ENCODE assay signal across 1 cellular context in genomic region chr1:15975805-15976680, GRCh38.
A peak's percentile ranks its signal among the peaks of the same experiment; 100 is the strongest.
TF ChIP-seq lines count a peak whose summit lies in the region.

ZBTB17 (minus strand) TSS chr1:15976101; CDS start chr1:15948495, 27,606 bp downstream.

TF ChIP-seq in HEK293, 187 proteins besides CTCF, POLR2A, EP300 and RAD21 (continued from another document and continues in another):
- TF ChIP-seq, protein P1, sequence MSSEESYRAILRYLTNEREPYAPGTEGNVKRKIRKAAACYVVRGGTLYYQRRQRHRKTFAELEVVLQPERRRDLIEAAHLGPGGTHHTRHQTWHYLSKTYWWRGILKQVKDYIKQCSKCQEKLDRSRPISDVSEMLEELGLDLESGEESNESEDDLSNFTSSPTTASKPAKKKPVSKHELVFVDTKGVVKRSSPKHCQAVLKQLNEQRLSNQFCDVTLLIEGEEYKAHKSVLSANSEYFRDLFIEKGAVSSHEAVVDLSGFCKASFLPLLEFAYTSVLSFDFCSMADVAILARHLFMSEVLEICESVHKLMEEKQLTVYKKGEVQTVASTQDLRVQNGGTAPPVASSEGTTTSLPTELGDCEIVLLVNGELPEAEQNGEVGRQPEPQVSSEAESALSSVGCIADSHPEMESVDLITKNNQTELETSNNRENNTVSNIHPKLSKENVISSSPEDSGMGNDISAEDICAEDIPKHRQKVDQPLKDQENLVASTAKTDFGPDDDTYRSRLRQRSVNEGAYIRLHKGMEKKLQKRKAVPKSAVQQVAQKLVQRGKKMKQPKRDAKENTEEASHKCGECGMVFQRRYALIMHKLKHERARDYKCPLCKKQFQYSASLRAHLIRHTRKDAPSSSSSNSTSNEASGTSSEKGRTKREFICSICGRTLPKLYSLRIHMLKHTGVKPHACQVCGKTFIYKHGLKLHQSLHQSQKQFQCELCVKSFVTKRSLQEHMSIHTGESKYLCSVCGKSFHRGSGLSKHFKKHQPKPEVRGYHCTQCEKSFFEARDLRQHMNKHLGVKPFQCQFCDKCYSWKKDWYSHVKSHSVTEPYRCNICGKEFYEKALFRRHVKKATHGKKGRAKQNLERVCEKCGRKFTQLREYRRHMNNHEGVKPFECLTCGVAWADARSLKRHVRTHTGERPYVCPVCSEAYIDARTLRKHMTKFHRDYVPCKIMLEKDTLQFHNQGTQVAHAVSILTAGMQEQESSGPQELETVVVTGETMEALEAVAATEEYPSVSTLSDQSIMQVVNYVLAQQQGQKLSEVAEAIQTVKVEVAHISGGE (tag by site-specific recombination; conservative IDR thresholded peaks at IDR 0.05; ENCODE audit: low read depth): peak; percentile 88
- TF ChIP-seq ZBTB21 (tag by site-specific recombination; IDR thresholded peaks at IDR 0.05): no peak
- TF ChIP-seq HOXC10 (CRISPR knock-in tag; IDR thresholded peaks at IDR 0.05): no peak
- TF ChIP-seq, protein P2, sequence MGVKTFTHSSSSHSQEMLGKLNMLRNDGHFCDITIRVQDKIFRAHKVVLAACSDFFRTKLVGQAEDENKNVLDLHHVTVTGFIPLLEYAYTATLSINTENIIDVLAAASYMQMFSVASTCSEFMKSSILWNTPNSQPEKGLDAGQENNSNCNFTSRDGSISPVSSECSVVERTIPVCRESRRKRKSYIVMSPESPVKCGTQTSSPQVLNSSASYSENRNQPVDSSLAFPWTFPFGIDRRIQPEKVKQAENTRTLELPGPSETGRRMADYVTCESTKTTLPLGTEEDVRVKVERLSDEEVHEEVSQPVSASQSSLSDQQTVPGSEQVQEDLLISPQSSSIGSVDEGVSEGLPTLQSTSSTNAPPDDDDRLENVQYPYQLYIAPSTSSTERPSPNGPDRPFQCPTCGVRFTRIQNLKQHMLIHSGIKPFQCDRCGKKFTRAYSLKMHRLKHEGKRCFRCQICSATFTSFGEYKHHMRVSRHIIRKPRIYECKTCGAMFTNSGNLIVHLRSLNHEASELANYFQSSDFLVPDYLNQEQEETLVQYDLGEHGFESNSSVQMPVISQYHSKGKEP (tag by site-specific recombination; IDR thresholded peaks at IDR 0.05): peak; percentile 95
- no peak; the same call in 1 of the 2 replicates for TF ChIP-seq PRDM10 (tag by site-specific recombination; IDR thresholded peaks at IDR 0.05)
- TF ChIP-seq, protein P3, sequence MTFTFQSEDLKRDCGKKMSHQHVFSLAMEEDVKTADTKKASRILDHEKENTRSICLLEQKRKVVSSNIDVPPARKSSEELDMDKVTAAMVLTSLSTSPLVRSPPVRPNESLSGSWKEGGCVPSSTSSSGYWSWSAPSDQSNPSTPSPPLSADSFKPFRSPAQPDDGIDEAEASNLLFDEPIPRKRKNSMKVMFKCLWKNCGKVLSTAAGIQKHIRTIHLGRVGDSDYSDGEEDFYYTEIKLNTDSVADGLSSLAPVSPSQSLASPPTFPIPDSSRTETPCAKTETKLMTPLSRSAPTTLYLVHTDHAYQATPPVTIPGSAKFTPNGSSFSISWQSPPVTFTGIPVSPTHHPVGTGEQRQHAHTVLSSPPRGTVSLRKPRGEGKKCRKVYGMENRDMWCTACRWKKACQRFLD (tag by site-specific recombination; IDR thresholded peaks at IDR 0.05): peak; percentile 93
- TF ChIP-seq, protein P4, sequence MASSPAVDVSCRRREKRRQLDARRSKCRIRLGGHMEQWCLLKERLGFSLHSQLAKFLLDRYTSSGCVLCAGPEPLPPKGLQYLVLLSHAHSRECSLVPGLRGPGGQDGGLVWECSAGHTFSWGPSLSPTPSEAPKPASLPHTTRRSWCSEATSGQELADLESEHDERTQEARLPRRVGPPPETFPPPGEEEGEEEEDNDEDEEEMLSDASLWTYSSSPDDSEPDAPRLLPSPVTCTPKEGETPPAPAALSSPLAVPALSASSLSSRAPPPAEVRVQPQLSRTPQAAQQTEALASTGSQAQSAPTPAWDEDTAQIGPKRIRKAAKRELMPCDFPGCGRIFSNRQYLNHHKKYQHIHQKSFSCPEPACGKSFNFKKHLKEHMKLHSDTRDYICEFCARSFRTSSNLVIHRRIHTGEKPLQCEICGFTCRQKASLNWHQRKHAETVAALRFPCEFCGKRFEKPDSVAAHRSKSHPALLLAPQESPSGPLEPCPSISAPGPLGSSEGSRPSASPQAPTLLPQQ (tag by site-specific recombination; IDR thresholded peaks at IDR 0.05): peak; percentile 50; the same call in 1 of the 2 replicates
- TF ChIP-seq ZNF600 (tag by site-specific recombination; IDR thresholded peaks at IDR 0.05): peak; percentile 97
- no peak for TF ChIP-seq ZNF211 (tag by site-specific recombination; IDR thresholded peaks at IDR 0.05; ENCODE audit: low read depth)
- TF ChIP-seq ZNF596 (tag by site-specific recombination; IDR thresholded peaks at IDR 0.05): no peak
- no peak for TF ChIP-seq ZNF510 (tag by site-specific recombination; IDR thresholded peaks at IDR 0.05; ENCODE audit: insufficient replicate concordance)
- no peak for TF ChIP-seq MYNN (tag by site-specific recombination; IDR thresholded peaks at IDR 0.05; ENCODE audit: borderline replicate concordance)
- TF ChIP-seq ZNF366 (tag by site-specific recombination; conservative IDR thresholded peaks at IDR 0.05): no peak
- TF ChIP-seq ZNF664 (tag by site-specific recombination; IDR thresholded peaks at IDR 0.05): no peak
- no peak; the same call in 1 of the 2 replicates for TF ChIP-seq ZNF449 (tag by site-specific recombination; IDR thresholded peaks at IDR 0.05)
- TF ChIP-seq ZBTB17 (tag by site-specific recombination; IDR thresholded peaks at IDR 0.05): peak; percentile 76
- peak; percentile 68 for TF ChIP-seq WT1 (tag by site-specific recombination; IDR thresholded peaks at IDR 0.05)
- TF ChIP-seq ZNF140 (tag by site-specific recombination; IDR thresholded peaks at IDR 0.05): no peak
- no peak for TF ChIP-seq BCL6B (tag by site-specific recombination; IDR thresholded peaks at IDR 0.05)
- TF ChIP-seq ZXDB (tag by site-specific recombination; IDR thresholded peaks at IDR 0.05): peak; percentile 94
- TF ChIP-seq ZNF37A (tag by site-specific recombination; IDR thresholded peaks at IDR 0.05): no peak
- TF ChIP-seq ZNF830 (tag by site-specific recombination; IDR thresholded peaks at IDR 0.05; ENCODE audit: low read depth): no peak
- TF ChIP-seq ZNF791 (tag by site-specific recombination; IDR thresholded peaks at IDR 0.05): no peak
- no peak for TF ChIP-seq ZFP3 (tag by site-specific recombination; IDR thresholded peaks at IDR 0.05; ENCODE audit: low read depth)
- no peak for TF ChIP-seq SETDB1 (IDR thresholded peaks at IDR 0.05; ENCODE audit: insufficient read length, low read length)
- no peak for TF ChIP-seq GLI4 (tag by site-specific recombination; IDR thresholded peaks at IDR 0.05)
- TF ChIP-seq, protein P5, sequence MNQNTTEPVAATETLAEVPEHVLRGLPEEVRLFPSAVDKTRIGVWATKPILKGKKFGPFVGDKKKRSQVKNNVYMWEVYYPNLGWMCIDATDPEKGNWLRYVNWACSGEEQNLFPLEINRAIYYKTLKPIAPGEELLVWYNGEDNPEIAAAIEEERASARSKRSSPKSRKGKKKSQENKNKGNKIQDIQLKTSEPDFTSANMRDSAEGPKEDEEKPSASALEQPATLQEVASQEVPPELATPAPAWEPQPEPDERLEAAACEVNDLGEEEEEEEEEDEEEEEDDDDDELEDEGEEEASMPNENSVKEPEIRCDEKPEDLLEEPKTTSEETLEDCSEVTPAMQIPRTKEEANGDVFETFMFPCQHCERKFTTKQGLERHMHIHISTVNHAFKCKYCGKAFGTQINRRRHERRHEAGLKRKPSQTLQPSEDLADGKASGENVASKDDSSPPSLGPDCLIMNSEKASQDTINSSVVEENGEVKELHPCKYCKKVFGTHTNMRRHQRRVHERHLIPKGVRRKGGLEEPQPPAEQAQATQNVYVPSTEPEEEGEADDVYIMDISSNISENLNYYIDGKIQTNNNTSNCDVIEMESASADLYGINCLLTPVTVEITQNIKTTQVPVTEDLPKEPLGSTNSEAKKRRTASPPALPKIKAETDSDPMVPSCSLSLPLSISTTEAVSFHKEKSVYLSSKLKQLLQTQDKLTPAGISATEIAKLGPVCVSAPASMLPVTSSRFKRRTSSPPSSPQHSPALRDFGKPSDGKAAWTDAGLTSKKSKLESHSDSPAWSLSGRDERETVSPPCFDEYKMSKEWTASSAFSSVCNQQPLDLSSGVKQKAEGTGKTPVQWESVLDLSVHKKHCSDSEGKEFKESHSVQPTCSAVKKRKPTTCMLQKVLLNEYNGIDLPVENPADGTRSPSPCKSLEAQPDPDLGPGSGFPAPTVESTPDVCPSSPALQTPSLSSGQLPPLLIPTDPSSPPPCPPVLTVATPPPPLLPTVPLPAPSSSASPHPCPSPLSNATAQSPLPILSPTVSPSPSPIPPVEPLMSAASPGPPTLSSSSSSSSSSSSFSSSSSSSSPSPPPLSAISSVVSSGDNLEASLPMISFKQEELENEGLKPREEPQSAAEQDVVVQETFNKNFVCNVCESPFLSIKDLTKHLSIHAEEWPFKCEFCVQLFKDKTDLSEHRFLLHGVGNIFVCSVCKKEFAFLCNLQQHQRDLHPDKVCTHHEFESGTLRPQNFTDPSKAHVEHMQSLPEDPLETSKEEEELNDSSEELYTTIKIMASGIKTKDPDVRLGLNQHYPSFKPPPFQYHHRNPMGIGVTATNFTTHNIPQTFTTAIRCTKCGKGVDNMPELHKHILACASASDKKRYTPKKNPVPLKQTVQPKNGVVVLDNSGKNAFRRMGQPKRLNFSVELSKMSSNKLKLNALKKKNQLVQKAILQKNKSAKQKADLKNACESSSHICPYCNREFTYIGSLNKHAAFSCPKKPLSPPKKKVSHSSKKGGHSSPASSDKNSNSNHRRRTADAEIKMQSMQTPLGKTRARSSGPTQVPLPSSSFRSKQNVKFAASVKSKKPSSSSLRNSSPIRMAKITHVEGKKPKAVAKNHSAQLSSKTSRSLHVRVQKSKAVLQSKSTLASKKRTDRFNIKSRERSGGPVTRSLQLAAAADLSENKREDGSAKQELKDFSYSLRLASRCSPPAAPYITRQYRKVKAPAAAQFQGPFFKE (tag by site-specific recombination; IDR thresholded peaks at IDR 0.05; ENCODE audit: borderline replicate concordance): no peak
- TF ChIP-seq, protein P6, sequence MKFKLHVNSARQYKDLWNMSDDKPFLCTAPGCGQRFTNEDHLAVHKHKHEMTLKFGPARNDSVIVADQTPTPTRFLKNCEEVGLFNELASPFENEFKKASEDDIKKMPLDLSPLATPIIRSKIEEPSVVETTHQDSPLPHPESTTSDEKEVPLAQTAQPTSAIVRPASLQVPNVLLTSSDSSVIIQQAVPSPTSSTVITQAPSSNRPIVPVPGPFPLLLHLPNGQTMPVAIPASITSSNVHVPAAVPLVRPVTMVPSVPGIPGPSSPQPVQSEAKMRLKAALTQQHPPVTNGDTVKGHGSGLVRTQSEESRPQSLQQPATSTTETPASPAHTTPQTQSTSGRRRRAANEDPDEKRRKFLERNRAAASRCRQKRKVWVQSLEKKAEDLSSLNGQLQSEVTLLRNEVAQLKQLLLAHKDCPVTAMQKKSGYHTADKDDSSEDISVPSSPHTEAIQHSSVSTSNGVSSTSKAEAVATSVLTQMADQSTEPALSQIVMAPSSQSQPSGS (tag by site-specific recombination; IDR thresholded peaks at IDR 0.05; ENCODE audit: low read depth): no peak
- no peak for TF ChIP-seq TRIM28 (IDR thresholded peaks at IDR 0.05; ENCODE audit: borderline replicate concordance, low read length)
- peak; percentile 65; the same call in 1 of the 2 replicates for TF ChIP-seq ZNF843 (tag by site-specific recombination; IDR thresholded peaks at IDR 0.05)
- no peak for TF ChIP-seq ZNF121 (tag by site-specific recombination; IDR thresholded peaks at IDR 0.05)
- TF ChIP-seq, protein P7, sequence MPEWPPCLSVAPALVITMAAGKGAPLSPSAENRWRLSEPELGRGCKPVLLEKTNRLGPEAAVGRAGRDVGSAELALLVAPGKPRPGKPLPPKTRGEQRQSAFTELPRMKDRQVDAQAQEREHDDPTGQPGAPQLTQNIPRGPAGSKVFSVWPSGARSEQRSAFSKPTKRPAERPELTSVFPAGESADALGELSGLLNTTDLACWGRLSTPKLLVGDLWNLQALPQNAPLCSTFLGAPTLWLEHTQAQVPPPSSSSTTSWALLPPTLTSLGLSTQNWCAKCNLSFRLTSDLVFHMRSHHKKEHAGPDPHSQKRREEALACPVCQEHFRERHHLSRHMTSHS (tag by site-specific recombination; IDR thresholded peaks at IDR 0.05): no peak
